Comparison of ENCODE assay signal across 33 cellular contexts in genomic region chr12:63900922-63901793, GRCh38. TPM values are rescaled to one million over a fixed set of nuclear protein-coding genes. Genes with fewer than 3 reads are reported as not detected.
DNase-seq lines count a peak whose midpoint lies in the region; ATAC-seq and TF ChIP-seq lines count a peak whose summit lies in the region.
"Had no signal": no experiment of that assay in that cellular context is flagged by ENCODE, and none has a peak within 500 bp of the region (broad histone marks: within the 10 kb centered on the region; RNA-seq: fewer than 3 reads in every experiment).

No MANE protein-coding gene starts in this region.

- no peak overlapping the region for H3K4ac ChIP-seq in IMR-90 (ENCODE audit: low read depth, low read length)

- H4K91ac ChIP-seq in IMR-90 (ENCODE audit: insufficient read depth, low read depth, low read length) = no peak overlapping the region

- H3K4me1 ChIP-seq in Caco-2 = peaks cover 12% of the 10 kb centered on the region; the same call in 1 of the 2 replicates
- H3K4me1 ChIP-seq in IMR-90 (ENCODE audit: control insufficient read depth, insufficient read depth, low read length) = peaks cover 10% of the 10 kb centered on the region
- H3K4me1 ChIP-seq in mucosa of descending colon (ENCODE audit: low read depth) = peaks cover 5% of the 10 kb centered on the region

- H3K27me3 ChIP-seq in Caco-2 (replicated peaks; ENCODE audit: control insufficient read depth, insufficient read depth, low read length) = no peaks in the 10 kb centered on the region
- no peaks in the 10 kb centered on the region for H3K27me3 ChIP-seq in IMR-90 (ENCODE audit: control insufficient read depth, insufficient read depth, low read length)
- H3K27me3 ChIP-seq: dorsolateral prefrontal cortex, MG63 had no signal

- H4K5ac ChIP-seq in IMR-90 (ENCODE audit: low read depth, low read length) = peak overlapping the region; percentile 68; the same call in 1 of the 2 replicates

- in situ Hi-C loops in IMR-90 (cut with MboI; ENCODE audit: low sequenced_read_pairs) = no loop called here

- DNase-seq in Caco-2 (no peak), IMR-90 (no peak), ecto neural progenitor cell (ENCODE audit: low spot score) (peak; percentile 12), mucosa of descending colon (no peak), omental fat pad (ENCODE audit: low spot score) (no peak)
- DNase-seq in activated CD4-positive, alpha-beta memory T cell treated with anti-CD3 and anti-CD28 coated beads for 36 hours = no peak
- DNase-seq: activated CD4-positive, alpha-beta T cell treated with anti-CD3 and anti-CD28 coated beads for 36 hours; activated gamma-delta T cell; activated T-cell treated with anti-CD3 and anti-CD28 coated beads, Interleukin-2, amount 50 U/mL, for 24 hours; CD8-positive, alpha-beta memory T cell; cerebellar nuclear complex; DMS79; dorsolateral prefrontal cortex; GDM1; glutamatergic neuron; H7; islet precursor cell; KBM-7; lower lobe of right lung; MG63; NCI-H2029 treated with DMSO at 0.1 percent for 48 hours; NCI-H226; NCI-H748 treated with DMSO at 0.1 percent for 48 hours; posterior cingulate gyrus; RPMI8226; SK-N-SH; stimulated activated CD4-positive, alpha-beta T cell treated with anti-CD3 and anti-CD28 coated beads, Interleukin-15, amount 100 ng/mL, for 24 hours; stimulated activated naive CD4-positive, alpha-beta T cell; T-helper 2 cell had no signal

- H3K4me1 Mint-ChIP-seq in Caco-2 (ENCODE audit: low read depth, unreplicated experiment) = peaks cover 19% of the 10 kb centered on the region
- peaks cover 3% of the 10 kb centered on the region for H3K4me1 Mint-ChIP-seq in activated CD4-positive, alpha-beta memory T cell treated with anti-CD3 and anti-CD28 coated beads for 36 hours (ENCODE audit: low read depth)
- H3K4me1 Mint-ChIP-seq: activated CD4-positive, alpha-beta T cell treated with anti-CD3 and anti-CD28 coated beads for 36 hours had no signal

- no peak for TF ChIP-seq RAD21 in IMR-90 (IDR thresholded peaks at IDR 0.05; ENCODE audit: low read length)

- TF ChIP-seq CTCF in Caco-2 (IDR thresholded peaks at IDR 0.05; ENCODE audit: insufficient read depth in 1 of 2, low read depth in 1 of 2, low read length in 1 of 2, severe bottlenecking in 1 of 2, unreplicated experiment in 1 of 2) (no peak), IMR-90 (conservative IDR thresholded peaks at IDR 0.05; ENCODE audit: low read depth, low read length) (no peak), mucosa of descending colon (IDR thresholded peaks at IDR 0.05) (no peak), omental fat pad (IDR thresholded peaks at IDR 0.05) (no peak)

- H3K9me3 ChIP-seq in Caco-2 (no peaks in the 10 kb centered on the region), IMR-90 (ENCODE audit: control insufficient read depth, insufficient read depth, low read length) (no peaks in the 10 kb centered on the region), mucosa of descending colon (no peaks in the 10 kb centered on the region)
- H3K9me3 ChIP-seq: lower lobe of right lung, SK-N-SH, thoracic aorta had no signal

- CTCF ChIA-PET in Caco-2 (lab: Charles Lee) = no interaction called here
- CTCF ChIA-PET in IMR-90 (lab: Yijun Ruan, JAX) = interaction anchor here (1.1 kb wide), 1 partner anchor 8 kb away, joined by 3 read pairs; no protein-coding TSS in a partner anchor
- CTCF ChIA-PET in activated CD4-positive, alpha-beta memory T cell treated with anti-CD3 and anti-CD28 coated beads for 36 hours (lab: Charles Lee) = no interaction called here

- peak overlapping the region; percentile 51; the same call in 1 of the 2 replicates for H3K23ac ChIP-seq in IMR-90 (ENCODE audit: low read depth, low read length)

- H3K18ac ChIP-seq in IMR-90 (ENCODE audit: low read depth, low read length) = peak overlapping the region; percentile 35; the same call in 1 of the 2 replicates

- H3K14ac ChIP-seq in IMR-90 (replicated peaks; ENCODE audit: low read depth, low read length) = 0 out of 2 replicates have a peak overlapping the region, but pooled peaks have one; percentile 10

- no peak overlapping the region for H2BK20ac ChIP-seq in IMR-90 (ENCODE audit: low read depth, low read length)

- no peaks in the 10 kb centered on the region for H3K36me3 Mint-ChIP-seq in Caco-2 (ENCODE audit: insufficient read depth, unreplicated experiment)
- no peaks in the 10 kb centered on the region for H3K36me3 Mint-ChIP-seq in activated CD4-positive, alpha-beta memory T cell treated with anti-CD3 and anti-CD28 coated beads for 36 hours
- H3K36me3 Mint-ChIP-seq: CD8-positive, alpha-beta memory T cell had no signal

- no TSS peak for BruUV-seq in Caco-2 (replicated peaks; lab: Mats Ljungman, UMichigan)
- BruUV-seq in IMR-90 (replicated peaks; lab: Mats Ljungman, UMichigan) = no TSS peak

- H2BK120ac ChIP-seq in IMR-90 (ENCODE audit: low read depth, low read length) = no peak overlapping the region

- H3K36me3 ChIP-seq in Caco-2 (ENCODE audit: control insufficient read depth, insufficient read depth, low read length) (no peaks in the 10 kb centered on the region), IMR-90 (ENCODE audit: control insufficient read depth, insufficient read depth, low read length) (no peaks in the 10 kb centered on the region; the same call in 1 of the 2 replicates), mucosa of descending colon (ENCODE audit: low read depth) (no peaks in the 10 kb centered on the region)
- H3K36me3 ChIP-seq: lower lobe of right lung, MG63, thoracic aorta had no signal

- H2AK9ac ChIP-seq in IMR-90 (replicated peaks; ENCODE audit: low read depth, low read length, poor library complexity) = no peak overlapping the region

- H3K27me3 Mint-ChIP-seq in Caco-2 (ENCODE audit: insufficient read depth, unreplicated experiment) = no peaks in the 10 kb centered on the region
- H3K27me3 Mint-ChIP-seq in activated CD4-positive, alpha-beta memory T cell treated with anti-CD3 and anti-CD28 coated beads for 36 hours = peaks cover 7% of the 10 kb centered on the region

- no peak overlapping the region for H2BK5ac ChIP-seq in IMR-90 (ENCODE audit: low read depth, low read length, poor library complexity, severe bottlenecking)

- ATAC-seq in IMR-90 (ENCODE audit: low read depth) (peak; percentile 30; the same call in 1 of the 2 replicates), mucosa of descending colon (peak; percentile 67), GM18870 (IDR thresholded peaks at IDR 0.05; ENCODE audit: unreplicated experiment) (no peak), omental fat pad (ENCODE audit: low FRiP score) (no peak), HG03565 (IDR thresholded peaks at IDR 0.05; ENCODE audit: unreplicated experiment) (no peak)
- ATAC-seq: activated CD4-positive, alpha-beta T cell treated with anti-CD3 and anti-CD28 coated beads for 36 hours; lower lobe of right lung had no signal

- peaks cover 14 to 72% of the 10 kb centered on the region in 2 experiments for H3K79me1 ChIP-seq in IMR-90 (ENCODE audit: low read depth in 1 of 2, low read length in 2 of 2)

- no peaks in the 10 kb centered on the region for H3K9me3 Mint-ChIP-seq in Caco-2 (ENCODE audit: unreplicated experiment)
- H3K9me3 Mint-ChIP-seq in activated CD4-positive, alpha-beta memory T cell treated with anti-CD3 and anti-CD28 coated beads for 36 hours = peaks cover 5% of the 10 kb centered on the region
- H3K9me3 Mint-ChIP-seq: activated T-cell treated with anti-CD3 and anti-CD28 coated beads, Interleukin-2, amount 50 U/mL, for 24 hours had no signal

- no peak overlapping the region for H2BK15ac ChIP-seq in IMR-90 (ENCODE audit: low read depth, low read length)

- peaks cover 77% of the 10 kb centered on the region for H4K20me1 ChIP-seq in IMR-90 (ENCODE audit: insufficient read depth, low read length)

- H2AK5ac ChIP-seq in IMR-90 (ENCODE audit: low read depth, low read length) = no peak overlapping the region

- H3K9me1 ChIP-seq in IMR-90 (ENCODE audit: insufficient read depth, low read length) = peaks cover 10% of the 10 kb centered on the region

- no peak overlapping the region for H3K9ac ChIP-seq in IMR-90 (ENCODE audit: low read depth, low read length)
- H3K9ac ChIP-seq: SK-N-SH had no signal

- POLR2A ChIA-PET in Caco-2 (lab: Charles Lee) = no interaction called here
- POLR2A ChIA-PET in IMR-90 (lab: Charles Lee; ENCODE audit: unreplicated experiment) = no interaction called here
- POLR2A ChIA-PET in activated CD4-positive, alpha-beta memory T cell treated with anti-CD3 and anti-CD28 coated beads for 36 hours (lab: Charles Lee) = no interaction called here

- no peak for TF ChIP-seq POLR2A in IMR-90 (IDR thresholded peaks at IDR 0.05; ENCODE audit: low read depth, low read length)

- H3K56ac ChIP-seq in IMR-90 (ENCODE audit: extremely low read depth, insufficient read depth, low read length) = no peak overlapping the region

- peak overlapping the region; percentile 46; the same call in 1 of the 2 replicates for H3K4me2 ChIP-seq in IMR-90 (ENCODE audit: low read depth, low read length)
- H3K4me2 ChIP-seq: SK-N-SH had no signal

- WGBS in IMR-90 (ENCODE audit: extremely low coverage in 2 of 2, insufficient read length in 1 of 2), 2 experiments = no CpG with 5 or more reads among the region's 2 CpGs

- no peak overlapping the region for H2AFZ ChIP-seq in IMR-90 (replicated peaks; ENCODE audit: low read length, poor library complexity)

- H3K27ac ChIP-seq in IMR-90 (ENCODE audit: insufficient read depth, low read length) = no peak overlapping the region
- H3K27ac ChIP-seq: dorsolateral prefrontal cortex, lower lobe of right lung, thoracic aorta had no signal

- no peak overlapping the region for H4K8ac ChIP-seq in IMR-90 (ENCODE audit: low read depth in 2 of 2, low read length in 2 of 2)

- H3K27ac Mint-ChIP-seq in Caco-2 (ENCODE audit: unreplicated experiment) = peak overlapping the region; percentile 14
- H3K27ac Mint-ChIP-seq in activated CD4-positive, alpha-beta memory T cell treated with anti-CD3 and anti-CD28 coated beads for 36 hours = no peak overlapping the region
- H3K27ac Mint-ChIP-seq: activated CD4-positive, alpha-beta T cell treated with anti-CD3 and anti-CD28 coated beads for 36 hours; activated T-cell treated with anti-CD3 and anti-CD28 coated beads, Interleukin-2, amount 50 U/mL, for 24 hours; CD8-positive, alpha-beta memory T cell had no signal

- H3K4me3 Mint-ChIP-seq in Caco-2 (ENCODE audit: unreplicated experiment) = no peak overlapping the region
- H3K4me3 Mint-ChIP-seq in activated CD4-positive, alpha-beta memory T cell treated with anti-CD3 and anti-CD28 coated beads for 36 hours = no peak overlapping the region
- H3K4me3 Mint-ChIP-seq: activated CD4-positive, alpha-beta T cell treated with anti-CD3 and anti-CD28 coated beads for 36 hours; activated T-cell treated with anti-CD3 and anti-CD28 coated beads, Interleukin-2, amount 50 U/mL, for 24 hours; CD8-positive, alpha-beta memory T cell; neural crest cell had no signal

- dilution Hi-C loops in IMR-90 (cut with HindIII; ENCODE audit: low sequenced_read_pairs, unreplicated experiment) = no loop called here

- H3K4me3 ChIP-seq in Caco-2 (ENCODE audit: low read depth, low read length) (no peak overlapping the region), IMR-90 (ENCODE audit: insufficient read depth, low read depth, low read length) (no peak overlapping the region), mucosa of descending colon (no peak overlapping the region)
- H3K4me3 ChIP-seq: dorsolateral prefrontal cortex, lower lobe of right lung, MG63, thoracic aorta had no signal

- intact Hi-C loops in Caco-2 (cut with micrococcal nuclease; ENCODE audit: unreplicated experiment) (no loop called here), IMR-90 (cut with micrococcal nuclease) (no loop called here), mucosa of descending colon (cut with DNase I, micrococcal nuclease) (no loop called here)
- intact Hi-C loops in activated CD4-positive, alpha-beta memory T cell treated with anti-CD3 and anti-CD28 coated beads for 36 hours (cut with micrococcal nuclease) = no loop called here

RNA-seq across cellular contexts. Expression of gene SRGAP1, which starts 56.7 kb away (rescaled TPM):
- total RNA-seq in Caco-2 (2022) (21.7 and 22.1 TPM in 2 replicates), IMR-90 (2012; rRNA removed) (10.0 and 14.4 TPM in 2 replicates), mucosa of descending colon (10 to 100 TPM; 12.2 to 23.9 (median 15.9) TPM), omental fat pad (10 to 100 TPM; 10.6 to 69.1 (median 12.9) TPM)
- polyA plus RNA-seq in IMR-90 (2012; rRNA removed) = 10.2 and 11.0 TPM in 2 replicates
- 3.7 and 5.3 TPM in 2 replicates for polyA plus RNA-seq in IMR-90 (2012; cell fraction: cytosol; rRNA removed)
- 29.1 and 33.8 TPM in 2 replicates for polyA plus RNA-seq in IMR-90 (2012; cell fraction: nucleus; rRNA removed; ENCODE audit: low replicate concordance)
- under 1 TPM; 0.10 to 0.12 TPM for total RNA-seq in activated CD4-positive, alpha-beta memory T cell treated with anti-CD3 and anti-CD28 coated beads for 36 hours

Comparison
In these comparisons a context has a peak if more than half of its experiments do, and no peak if none do; other contexts are left out.
1. ATAC-seq: peak in IMR-90 (single experiment) and mucosa of descending colon (single experiment); none in GM18870 (single experiment), omental fat pad (single experiment) and HG03565 (single experiment).